Comparison of ENCODE assay signal across 10 cellular contexts in the genomic region with DNA sequence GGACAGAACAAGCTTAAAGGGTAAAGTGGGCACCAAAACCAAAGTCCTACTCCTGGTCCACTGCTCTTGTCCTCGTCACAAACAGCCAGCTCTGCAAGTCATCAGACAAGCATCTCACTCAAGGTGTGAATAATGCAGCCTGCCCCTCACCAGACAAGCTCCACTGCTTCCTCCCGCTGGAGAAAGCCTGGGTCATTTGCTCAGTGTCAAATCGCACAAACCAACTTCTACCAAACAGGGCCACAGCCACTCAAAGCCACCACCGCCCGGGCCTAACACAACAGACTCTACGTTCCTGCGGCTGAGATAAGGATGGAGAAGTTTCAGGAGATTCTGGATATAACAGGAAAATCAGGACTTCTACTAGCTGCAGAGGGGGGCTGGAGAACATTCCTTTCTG. TPM values are rescaled to one million over a fixed set of nuclear protein-coding genes. Genes with fewer than 3 reads are reported as not detected.
DNase-seq lines count a peak whose midpoint lies in the region; ATAC-seq and TF ChIP-seq lines count a peak whose summit lies in the region.
"Had no signal": no experiment of that assay in that cellular context is flagged by ENCODE, and none has a peak within 500 bp of the region (broad histone marks: within the 10 kb centered on the region; RNA-seq: fewer than 3 reads in every experiment).

No MANE protein-coding gene starts in this region.

- 32 to 51% methylated on average over 7 of the region's 7 CpGs for WGBS in heart right ventricle, 2 donors
- 63 to 68% methylated on average over 7 of the region's 7 CpGs for WGBS in lung, 2 donors

- no peak overlapping the region for H3K27ac Mint-ChIP-seq in activated naive CD8-positive, alpha-beta T cell treated with anti-CD3 and anti-CD28 coated beads for 36 hours
- H3K27ac Mint-ChIP-seq in type B pancreatic cell, result peak overlapping the region; percentile 52

- H3K9me3 ChIP-seq in heart right ventricle (no peaks in the 10 kb centered on the region), lung (ENCODE audit: control insufficient read depth in 2 of 2, insufficient read depth in 1 of 2, low read length in 1 of 2) (no peaks in the 10 kb centered on the region)
- H3K9me3 ChIP-seq: MG63 had no signal

- no peak overlapping the region for H3K4me3 ChIP-seq in heart right ventricle
- no peak overlapping the region for H3K4me3 ChIP-seq in lung
- H3K4me3 ChIP-seq: MG63 had no signal

- peak overlapping the region; percentile 79 for H3K4me3 Mint-ChIP-seq in activated naive CD8-positive, alpha-beta T cell treated with anti-CD3 and anti-CD28 coated beads for 36 hours
- H3K4me3 Mint-ChIP-seq in type B pancreatic cell, result peak overlapping the region; percentile 95

- no peak for DNase-seq in heart right ventricle
- no peak for DNase-seq in left cardiac atrium
- no peak for DNase-seq in activated naive CD8-positive, alpha-beta T cell treated with anti-CD3 and anti-CD28 coated beads for 36 hours
- no peak for DNase-seq in lung (ENCODE audit: low spot score)
- no peak for DNase-seq in type B pancreatic cell (ENCODE audit: extremely low spot score, unreplicated experiment)
- DNase-seq in DMS 273 treated with DMSO at 0.1 percent for 48 hours (lab: John Stamatoyannopoulos, UW), result no peak
- DNase-seq: MG63; stimulated activated CD4-positive, alpha-beta T cell treated with anti-CD3 and anti-CD28 coated beads, Interleukin-15, amount 100 ng/mL, for 24 hours had no signal

- peaks cover 4% of the 10 kb centered on the region for H3K9me3 Mint-ChIP-seq in activated naive CD8-positive, alpha-beta T cell treated with anti-CD3 and anti-CD28 coated beads for 36 hours
- no peaks in the 10 kb centered on the region for H3K9me3 Mint-ChIP-seq in type B pancreatic cell

- TF ChIP-seq CTCF in heart right ventricle (IDR thresholded peaks at IDR 0.05) (no peak), lung (IDR thresholded peaks at IDR 0.05; ENCODE audit: control extremely low read depth, extremely low read depth) (no peak), type B pancreatic cell (conservative IDR thresholded peaks at IDR 0.05) (no peak)

- no peaks in the 10 kb centered on the region for H3K27me3 Mint-ChIP-seq in activated naive CD8-positive, alpha-beta T cell treated with anti-CD3 and anti-CD28 coated beads for 36 hours
- H3K27me3 Mint-ChIP-seq in type B pancreatic cell, result no peaks in the 10 kb centered on the region

- intact Hi-C loops in heart right ventricle (cut with DNase I), result loop anchor here in 9 of 10 donors (5.0 to 10.0 kb wide), 15 partner anchors 36 to 348 kb away; partner anchors contain the start of genes CYB5RL (in 4 of the 9), MRPL37 (in 4 of the 9), TCEANC2 (in 1 of the 9) and TMEM59 (in 1 of the 9)
- intact Hi-C loops in left cardiac atrium (cut with DNase I), result loop anchor here (5.0 to 10.0 kb wide), 5 partner anchors 46 to 348 kb away; partner anchors contain the start of genes TCEANC2 (in 1 of the 2) and TMEM59 (in 1 of the 2)

- ATAC-seq in heart right ventricle (no peak), left cardiac atrium (no peak), lung (ENCODE audit: insufficient read depth, low FRiP score) (no peak), HG03196 (IDR thresholded peaks at IDR 0.05; ENCODE audit: unreplicated experiment) (no peak), GM18498 (IDR thresholded peaks at IDR 0.05; ENCODE audit: unreplicated experiment) (no peak)

- H3K27me3 ChIP-seq in heart right ventricle (no peaks in the 10 kb centered on the region), lung (ENCODE audit: control insufficient read depth, insufficient read depth) (no peaks in the 10 kb centered on the region)
- H3K27me3 ChIP-seq: MG63 had no signal

- H3K36me3 ChIP-seq in heart right ventricle (peaks cover 0 to 54% (median 21%) of the 10 kb centered on the region in 9 donors), lung (ENCODE audit: control insufficient read depth in 2 of 2, insufficient read depth in 2 of 2, low read length in 2 of 2) (peaks cover 2 to 18% of the 10 kb centered on the region in 2 donors)
- H3K36me3 ChIP-seq: MG63 had no signal

- H3K4me1 Mint-ChIP-seq in activated naive CD8-positive, alpha-beta T cell treated with anti-CD3 and anti-CD28 coated beads for 36 hours, result peaks cover 73% of the 10 kb centered on the region
- peaks cover 70% of the 10 kb centered on the region for H3K4me1 Mint-ChIP-seq in type B pancreatic cell (ENCODE audit: unreplicated experiment)

- H3K27ac ChIP-seq in heart right ventricle (peak overlapping the region in 6 of 10 donors; percentile 24 to 58 (median 45)), lung (ENCODE audit: low read depth in 1 of 2, low read length in 1 of 2) (peak overlapping the region; percentile 37 to 60)

- peaks cover 66% of the 10 kb centered on the region for H3K36me3 Mint-ChIP-seq in activated naive CD8-positive, alpha-beta T cell treated with anti-CD3 and anti-CD28 coated beads for 36 hours
- peaks cover 61% of the 10 kb centered on the region for H3K36me3 Mint-ChIP-seq in type B pancreatic cell

- H3K4me1 ChIP-seq in heart right ventricle (peaks cover 10 to 68% (median 55%) of the 10 kb centered on the region in 9 donors), lung (ENCODE audit: control insufficient read depth in 2 of 2, insufficient read depth in 2 of 2, low read length in 2 of 2) (peaks cover 15 to 27% of the 10 kb centered on the region in 2 donors)

RNA-seq across cellular contexts. Expression of gene SSBP3, which starts 3.3 kb away (rescaled TPM):
- total RNA-seq in heart right ventricle, result 10 to 100 TPM; 33.7 to 71.9 (median 52.8) TPM
- 10 to 100 TPM; 17.6 to 58.8 TPM for polyA plus RNA-seq in heart right ventricle
- 10 to 100 TPM; 23.9 to 45.1 TPM for total RNA-seq in left cardiac atrium
- total RNA-seq in activated naive CD8-positive, alpha-beta T cell treated with anti-CD3 and anti-CD28 coated beads for 36 hours, result 10 to 100 TPM; 62.8 to 65.4 TPM
- total RNA-seq in lung, result 10 to 100 TPM; 35.4 to 47.8 TPM
- 10 to 100 TPM; 15.9 to 34.3 TPM for polyA plus RNA-seq in lung
- total RNA-seq in type B pancreatic cell (ENCODE audit: low replicate concordance), result 69.5 and 129 TPM in 2 replicates
